Comparison of ENCODE assay signal across 22 cellular contexts in the genomic region with DNA sequence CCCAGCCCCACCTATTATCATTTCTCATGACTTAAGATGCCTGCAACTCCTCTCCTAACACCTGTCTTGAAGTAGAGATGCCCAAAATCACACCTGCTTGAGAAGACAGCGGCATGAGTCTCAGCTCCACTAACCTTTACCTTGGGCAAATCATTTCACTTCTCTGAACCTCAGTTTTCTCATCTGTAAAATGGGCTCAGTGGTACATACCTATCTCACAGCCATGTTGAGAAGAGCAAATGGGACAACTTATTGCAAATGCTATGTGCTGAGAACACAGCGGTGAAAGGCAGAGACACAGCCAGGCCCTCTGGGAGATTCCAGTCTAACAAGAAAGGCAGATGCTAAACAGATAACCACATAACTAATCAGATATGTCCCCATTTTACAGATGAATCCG.
"Had no signal": no experiment of that assay in that cellular context is flagged by ENCODE, and none has a peak within 500 bp of the region (broad histone marks: within the 10 kb centered on the region; RNA-seq: fewer than 3 reads in every experiment).

No MANE protein-coding gene starts in this region.

- H3K27me3 ChIP-seq: breast epithelium had no signal

- DNase-seq: activated CD4-positive, alpha-beta memory T cell treated with anti-CD3 and anti-CD28 coated beads, Interleukin-2, amount 10 ng/mL, durations not matched to agents 7 days and 5 days; activated CD4-positive, alpha-beta T cell treated with anti-CD3 and anti-CD28 coated beads, Interleukin-2, amount 50 U/mL, for 1 hour; activated CD4-positive, CD25-positive, alpha-beta regulatory T cell; activated T-cell treated with anti-CD3 and anti-CD28 coated beads, Interleukin-2, amount 50 U/mL, for 72 hours; aorta; KG1; NCI-H1105; NCI-H1436; NCI-H1694 treated with DMSO at 0.1 percent for 48 hours; NCI-H2029 treated with DMSO at 0.1 percent for 48 hours; NCI-H345; NCI-H510A; NCI-H526 treated with DMSO at 0.1 percent for 48 hours; NCI-H82; OCI-M1; RPMI8226; T-cell; T-helper 2 cell; T1000 had no signal

- H3K4me1 ChIP-seq: breast epithelium had no signal

- H3K9me3 ChIP-seq: breast epithelium had no signal

- H3K4me3 ChIP-seq: breast epithelium, SK-N-MC had no signal

- FAIRE-seq: TTC549 had no signal

- H3K36me3 ChIP-seq: breast epithelium had no signal

- H3K27ac ChIP-seq: breast epithelium, SK-N-MC had no signal

- ATAC-seq: activated T-cell treated with anti-CD3 and anti-CD28 coated beads, Interleukin-2, amount 50 U/mL, for 72 hours; T-cell had no signal
